Comparison of ENCODE assay signal across 1 cellular context in the genomic region with DNA sequence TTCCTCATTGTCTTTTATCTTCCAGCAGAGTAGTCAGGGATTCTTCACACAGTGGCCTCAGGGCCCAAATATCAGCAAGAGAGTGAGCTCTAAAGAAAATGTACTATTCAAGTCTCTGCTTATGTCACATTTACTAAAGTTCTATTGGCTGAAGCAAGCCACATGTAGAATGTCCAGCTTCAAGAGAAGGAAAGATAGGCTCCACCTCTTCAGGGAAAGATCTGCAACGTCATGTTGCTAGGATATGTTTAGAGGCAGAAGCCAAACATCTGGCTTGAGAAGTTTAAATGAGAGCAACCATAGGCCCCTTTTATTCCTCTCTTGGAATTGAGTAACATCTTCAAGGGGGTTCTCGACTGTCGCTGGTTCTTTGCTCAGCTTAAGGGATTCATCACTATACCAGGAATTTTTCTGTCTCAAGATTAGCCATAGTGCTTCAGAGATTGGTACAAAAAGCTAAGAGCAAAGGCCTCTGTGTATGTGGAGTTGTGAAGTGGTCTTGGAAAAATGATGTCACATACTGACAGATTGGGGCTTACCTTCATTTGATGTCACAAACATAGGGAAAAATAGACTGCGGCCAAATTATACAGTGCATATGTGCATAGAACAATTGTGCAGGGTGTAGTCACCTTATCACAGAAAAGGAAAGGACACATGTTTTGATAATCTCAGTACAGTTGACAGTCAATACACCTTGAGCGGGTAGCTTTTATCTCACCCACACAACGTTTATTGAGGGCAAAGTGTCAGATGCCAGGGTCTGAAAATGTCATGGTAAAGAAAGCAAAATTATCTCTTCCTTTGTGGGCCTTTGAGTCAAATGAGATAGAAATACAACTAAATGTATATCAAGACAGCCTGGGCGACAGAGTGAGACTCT.
TF ChIP-seq lines count a peak whose summit lies in the region.

No MANE protein-coding gene starts in this region.

TF ChIP-seq in K562, 482 proteins besides CTCF, POLR2A, EP300 and RAD21 (continued from another document):
- TF ChIP-seq, protein P1, sequence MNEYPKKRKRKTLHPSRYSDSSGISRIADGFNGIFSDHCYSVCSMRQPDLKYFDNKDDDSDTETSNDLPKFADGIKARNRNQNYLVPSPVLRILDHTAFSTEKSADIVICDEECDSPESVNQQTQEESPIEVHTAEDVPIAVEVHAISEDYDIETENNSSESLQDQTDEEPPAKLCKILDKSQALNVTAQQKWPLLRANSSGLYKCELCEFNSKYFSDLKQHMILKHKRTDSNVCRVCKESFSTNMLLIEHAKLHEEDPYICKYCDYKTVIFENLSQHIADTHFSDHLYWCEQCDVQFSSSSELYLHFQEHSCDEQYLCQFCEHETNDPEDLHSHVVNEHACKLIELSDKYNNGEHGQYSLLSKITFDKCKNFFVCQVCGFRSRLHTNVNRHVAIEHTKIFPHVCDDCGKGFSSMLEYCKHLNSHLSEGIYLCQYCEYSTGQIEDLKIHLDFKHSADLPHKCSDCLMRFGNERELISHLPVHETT (CRISPR knock-in tag; conservative IDR thresholded peaks at IDR 0.05 in 1 of 2, IDR thresholded peaks at IDR 0.05 in 1 of 2): no peak
- TF ChIP-seq PTBP1 (IDR thresholded peaks at IDR 0.05; ENCODE audit: low read depth, low read length) (no peak), KLF16 (IDR thresholded peaks at IDR 0.05) (peak; percentile 58; the same call in 1 of the 2 replicates), SAFB2 (IDR thresholded peaks at IDR 0.05; ENCODE audit: borderline replicate concordance, low read depth, low read length, severe bottlenecking) (no peak)
- TF ChIP-seq, protein P2, sequence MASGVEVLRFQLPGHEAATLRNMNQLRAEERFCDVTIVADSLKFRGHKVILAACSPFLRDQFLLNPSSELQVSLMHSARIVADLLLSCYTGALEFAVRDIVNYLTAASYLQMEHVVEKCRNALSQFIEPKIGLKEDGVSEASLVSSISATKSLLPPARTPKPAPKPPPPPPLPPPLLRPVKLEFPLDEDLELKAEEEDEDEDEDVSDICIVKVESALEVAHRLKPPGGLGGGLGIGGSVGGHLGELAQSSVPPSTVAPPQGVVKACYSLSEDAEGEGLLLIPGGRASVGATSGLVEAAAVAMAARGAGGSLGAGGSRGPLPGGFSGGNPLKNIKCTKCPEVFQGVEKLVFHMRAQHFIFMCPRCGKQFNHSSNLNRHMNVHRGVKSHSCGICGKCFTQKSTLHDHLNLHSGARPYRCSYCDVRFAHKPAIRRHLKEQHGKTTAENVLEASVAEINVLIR (CRISPR knock-in tag; IDR thresholded peaks at IDR 0.05): no peak
